1 cellular context compared by ENCODE assay signal in genomic region chr2:207951734-207952480, GRCh38.
TF ChIP-seq lines count a peak whose summit lies in the region.

No MANE protein-coding gene starts in this region.

TF ChIP-seq in GM12878, 131 proteins besides CTCF, POLR2A, EP300 and RAD21 (continued from another document):
- TF ChIP-seq RELB (IDR thresholded peaks at IDR 0.05; ENCODE audit: low read depth) (peak; percentile 46; the same call in 1 of the 2 replicates), NFYA (IDR thresholded peaks at IDR 0.05; ENCODE audit: borderline replicate concordance, low read depth, low read length) (no peak), ZNF384 (IDR thresholded peaks at IDR 0.05; ENCODE audit: borderline replicate concordance, low read depth, low read length) (peak; percentile 33; the same call in 1 of the 2 replicates), IKZF2 (IDR thresholded peaks at IDR 0.05) (peak; percentile 78 to 82), TARDBP (IDR thresholded peaks at IDR 0.05; ENCODE audit: borderline replicate concordance) (no peak)
